ENCODE assay signal across 14 cellular contexts in the genomic region with DNA sequence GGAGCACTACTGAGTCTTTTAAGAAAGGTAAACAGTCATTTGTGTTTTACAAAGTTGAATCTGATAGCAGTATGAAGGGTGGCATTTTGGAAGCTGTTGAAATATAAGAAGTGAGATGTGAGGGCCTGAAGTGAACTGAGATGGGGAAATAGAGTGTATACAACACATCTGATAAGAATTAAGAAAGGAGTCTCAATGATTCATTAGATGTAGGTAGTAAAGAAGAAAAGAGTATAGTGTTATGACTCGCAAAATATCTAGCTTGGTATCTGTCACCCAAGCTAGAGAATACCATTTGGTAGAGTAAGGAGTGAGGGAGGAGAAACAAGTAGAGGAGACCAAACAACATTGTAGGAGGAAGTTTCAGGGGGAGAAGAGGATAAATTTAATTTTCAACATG. TPM values are rescaled to one million over a fixed set of nuclear protein-coding genes. Genes with fewer than 3 reads are reported as not detected.
DNase-seq lines count a peak whose midpoint lies in the region; ATAC-seq and TF ChIP-seq lines count a peak whose summit lies in the region.
"Had no signal": no experiment of that assay in that cellular context is flagged by ENCODE, and none has a peak within 500 bp of the region (broad histone marks: within the 10 kb centered on the region; RNA-seq: fewer than 3 reads in every experiment).

No MANE protein-coding gene starts in this region.

- TF ChIP-seq CTCF in CD14-positive monocyte (IDR thresholded peaks at IDR 0.05) = no peak
- no peak for TF ChIP-seq CTCF in HFFc6 (IDR thresholded peaks at IDR 0.05)
- TF ChIP-seq CTCF in brain (conservative IDR thresholded peaks at IDR 0.05) = no peak

- no peak for ATAC-seq in memory B cell (ENCODE audit: low read depth)
- ATAC-seq in HG03159 (IDR thresholded peaks at IDR 0.05; ENCODE audit: unreplicated experiment) = no peak
- ATAC-seq: mucosa of descending colon had no signal

- H3K4me1 Mint-ChIP-seq in CD14-positive monocyte = peaks cover 66% of the 10 kb centered on the region
- peaks cover 73% of the 10 kb centered on the region for H3K4me1 Mint-ChIP-seq in HFFc6 (ENCODE audit: low read depth)
- peaks cover 66% of the 10 kb centered on the region for H3K4me1 Mint-ChIP-seq in brain
- H3K4me1 Mint-ChIP-seq in memory B cell = peaks cover 31% of the 10 kb centered on the region

- no peak for TF ChIP-seq POLR2A in erythroblast (IDR thresholded peaks at IDR 0.05; ENCODE audit: low read length)

- no peaks in the 10 kb centered on the region for H3K27me3 Mint-ChIP-seq in CD14-positive monocyte (ENCODE audit: low read depth in 3 of 3)
- peaks cover 2% of the 10 kb centered on the region; the same call in 1 of the 2 replicates for H3K27me3 Mint-ChIP-seq in HFFc6 (ENCODE audit: insufficient read depth)
- H3K27me3 Mint-ChIP-seq in brain = peaks cover 8% of the 10 kb centered on the region
- no peaks in the 10 kb centered on the region for H3K27me3 Mint-ChIP-seq in memory B cell
- H3K27me3 Mint-ChIP-seq: stimulated activated naive CD8-positive, alpha-beta T cell treated with anti-CD3 and anti-CD28 coated beads, Interleukin-15, Interleukin-2, amounts not matched to agents 100 ng/mL and 50 ng/mL, for 24 hours had no signal

- peak overlapping the region; percentile 46 to 89 (median 67) for H3K27ac Mint-ChIP-seq in CD14-positive monocyte
- peak overlapping the region; percentile 70 for H3K27ac Mint-ChIP-seq in HFFc6
- peak overlapping the region in 2 of 5 experiments; percentile 4 to 10 for H3K27ac Mint-ChIP-seq in brain
- H3K27ac Mint-ChIP-seq in memory B cell = peak overlapping the region; percentile 11
- H3K27ac Mint-ChIP-seq: stimulated activated naive CD8-positive, alpha-beta T cell treated with anti-CD3 and anti-CD28 coated beads, Interleukin-15, Interleukin-2, amounts not matched to agents 100 ng/mL and 50 ng/mL, for 24 hours had no signal

- intact Hi-C loops in CD14-positive monocyte (cut with micrococcal nuclease) = no loop called here

- H3K4me3 Mint-ChIP-seq in CD14-positive monocyte (peak overlapping the region in 1 of 2 donors; percentile 1), HFFc6 (peak overlapping the region; percentile 40), brain (peak overlapping the region in 4 of 5 experiments; percentile 4 to 96 (median 14)), memory B cell (no peak overlapping the region)
- H3K4me3 Mint-ChIP-seq: stimulated activated naive CD8-positive, alpha-beta T cell treated with anti-CD3 and anti-CD28 coated beads, Interleukin-15, Interleukin-2, amounts not matched to agents 100 ng/mL and 50 ng/mL, for 24 hours had no signal

- peaks cover 2 to 27% of the 10 kb centered on the region in 2 donors for H3K36me3 Mint-ChIP-seq in CD14-positive monocyte
- H3K36me3 Mint-ChIP-seq in HFFc6 (ENCODE audit: low read depth) = peaks cover 27% of the 10 kb centered on the region
- H3K36me3 Mint-ChIP-seq in brain = peaks cover 41% of the 10 kb centered on the region
- peaks cover 4% of the 10 kb centered on the region for H3K36me3 Mint-ChIP-seq in memory B cell
- H3K36me3 Mint-ChIP-seq: CD4-positive, CD25-positive, alpha-beta regulatory T cell had no signal

- no peak for DNase-seq in CD14-positive monocyte (ENCODE audit: low spot score)
- peak; percentile 21 for DNase-seq in HFFc6
- no peak for DNase-seq in memory B cell (ENCODE audit: low spot score in 2 of 2)
- no peak for DNase-seq in erythroblast (lab: John Stamatoyannopoulos, UW)
- DNase-seq in NCI-H1694 treated with DMSO at 0.1 percent for 48 hours (lab: John Stamatoyannopoulos, UW) = no peak
- DNase-seq in ecto neural progenitor cell (ENCODE audit: low spot score) = no peak
- DNase-seq: CD4-positive, CD25-positive, alpha-beta regulatory T cell; central memory CD4-positive, alpha-beta T cell; mucosa of descending colon; NCI-H1436 treated with DMSO at 0.1 percent for 48 hours; stimulated activated CD4-positive, alpha-beta T cell treated with anti-CD3 and anti-CD28 coated beads, Interleukin-4, amount 100 ng/mL, for 24 hours had no signal

- H3K9me3 Mint-ChIP-seq in CD14-positive monocyte = no peaks in the 10 kb centered on the region
- no peaks in the 10 kb centered on the region for H3K9me3 Mint-ChIP-seq in HFFc6
- peaks cover 0 to 5% (median 0%) of the 10 kb centered on the region in 5 experiments for H3K9me3 Mint-ChIP-seq in brain
- H3K9me3 Mint-ChIP-seq in memory B cell = no peaks in the 10 kb centered on the region
- H3K9me3 Mint-ChIP-seq: stimulated activated naive CD8-positive, alpha-beta T cell treated with anti-CD3 and anti-CD28 coated beads, Interleukin-15, Interleukin-2, amounts not matched to agents 100 ng/mL and 50 ng/mL, for 24 hours had no signal

RNA-seq across cellular contexts. Expression of a gene that starts 5.3 kb away (rescaled TPM):
- polyA plus RNA-seq in CD14-positive monocyte (10 to 100 TPM in 1 of 2 donors, 1 to 10 TPM in 1; 6.6 to 11.8 TPM), brain (ENCODE audit: insufficient read depth, low read depth, low replicate concordance) (25.4 TPM)
- total RNA-seq in HFFc6 (2021; fragmentation: NEBNext Ultra II Directional; extraction: Animal tissue kit (Norgen Biotek cat#: 25700)) = 10 to 100 TPM; 50.7 to 62.1 (median 56.4) TPM
